8 cellular contexts compared by ENCODE assay signal in genomic region chr6:82246802-82247633, GRCh38. TPM values are rescaled to one million over a fixed set of nuclear protein-coding genes. Genes with fewer than 3 reads are reported as not detected.
DNase-seq lines count a peak whose midpoint lies in the region; ATAC-seq, FAIRE-seq and TF ChIP-seq lines count a peak whose summit lies in the region.

No MANE protein-coding gene starts in this region.

- CTCF ChIA-PET in naive thymus-derived CD4-positive, alpha-beta T cell (lab: Charles Lee), result interaction anchor here (0.7 to 1.8 kb wide), 4 partner anchors 17 to 1981 kb away, joined by 3 to 6 read pairs (median 3); partner anchors contain the start of gene CEP162

- peaks cover 0 to 1% (median 0%) of the 10 kb centered on the region in 11 donors for H3K9me3 Mint-ChIP-seq in naive thymus-derived CD4-positive, alpha-beta T cell

- H3K4me3 Mint-ChIP-seq in naive thymus-derived CD4-positive, alpha-beta T cell, result peak overlapping the region; percentile 92 to 99 (median 98)

- ATAC-seq in HG02798 (IDR thresholded peaks at IDR 0.05; ENCODE audit: poor library complexity, unreplicated experiment), result peak; percentile 48
- peak; percentile 72 for ATAC-seq in naive thymus-derived CD4-positive, alpha-beta T cell

- no peak; the same call in 1 of the 2 replicates for TF ChIP-seq POLR2A in GM12892 (IDR thresholded peaks at IDR 0.05; ENCODE audit: low read depth, low read length)

- H3K36me3 ChIP-seq in naive thymus-derived CD4-positive, alpha-beta T cell (ENCODE audit: control insufficient read depth in 2 of 3, insufficient read depth in 3 of 3, low read length in 3 of 3), result peaks cover 0 to 8% (median 0%) of the 10 kb centered on the region in 3 experiments

- DNase-seq in AML-193 (lab: John Stamatoyannopoulos, UW), result peak; percentile 50 to 66
- DNase-seq in GM12892 (ENCODE audit: insufficient read length), result peak; percentile 37
- DNase-seq in NCI-H1105 (lab: John Stamatoyannopoulos, UW), result peak; percentile 46
- peak; percentile 1 for DNase-seq in activated CD4-positive, alpha-beta T cell treated with anti-CD3 and anti-CD28 coated beads, Interleukin-2, amount 50 U/mL, for 1 hour
- peak; percentile 46 for DNase-seq in fibroblast of peridontal ligament (ENCODE audit: extremely low read depth)
- peak in 2 of 9 donors; percentile 8 to 34 for DNase-seq in naive thymus-derived CD4-positive, alpha-beta T cell
- no peak for DNase-seq in GM19238 (ENCODE audit: insufficient read length, low spot score)

- intact Hi-C loops in naive thymus-derived CD4-positive, alpha-beta T cell (cut with micrococcal nuclease), result loop anchor here (1.0 to 2.0 kb wide), 6 partner anchors 495 to 1980 kb away; partner anchors contain the start of genes CEP162 (in 2 of the 2), TENT5A (in 2 of the 2), DOP1A (in 1 of the 2) and PGM3 (in 1 of the 2)

- POLR2A ChIA-PET in naive thymus-derived CD4-positive, alpha-beta T cell (lab: Charles Lee), result interaction anchor here (0.8 kb wide), 1 partner anchor 819 kb away, joined by 3 read pairs; the partner anchor contains the start of gene UBE3D

- H3K36me3 Mint-ChIP-seq in naive thymus-derived CD4-positive, alpha-beta T cell, result peaks cover 0 to 11% (median 7%) of the 10 kb centered on the region in 5 donors

- H3K4me3 ChIP-seq in naive thymus-derived CD4-positive, alpha-beta T cell (ENCODE audit: low read length), result peak overlapping the region; percentile 87

- no peaks in the 10 kb centered on the region for H3K27me3 ChIP-seq in naive thymus-derived CD4-positive, alpha-beta T cell (ENCODE audit: control insufficient read depth in 2 of 2, insufficient read depth in 2 of 2, low read length in 2 of 2)

- FAIRE-seq in GM12892 (lab: Jason Lieb, UNC), result peak; percentile 46

- peak overlapping the region; percentile 93 to 99 (median 97) for H3K27ac Mint-ChIP-seq in naive thymus-derived CD4-positive, alpha-beta T cell

- peaks cover 12 to 15% of the 10 kb centered on the region in 2 donors for H3K4me1 ChIP-seq in naive thymus-derived CD4-positive, alpha-beta T cell (ENCODE audit: control insufficient read depth in 2 of 2, insufficient read depth in 2 of 2, low read length in 2 of 2)

- peak overlapping the region; percentile 85 for H3K27ac ChIP-seq in naive thymus-derived CD4-positive, alpha-beta T cell (ENCODE audit: low read depth, low read length)

- no peaks in the 10 kb centered on the region for H3K9me3 ChIP-seq in naive thymus-derived CD4-positive, alpha-beta T cell (ENCODE audit: control insufficient read depth in 2 of 3, low read length in 3 of 3)

- H3K4me1 Mint-ChIP-seq in naive thymus-derived CD4-positive, alpha-beta T cell, result peaks cover 27 to 58% (median 48%) of the 10 kb centered on the region in 7 donors

- H3K27me3 Mint-ChIP-seq in naive thymus-derived CD4-positive, alpha-beta T cell, result no peaks in the 10 kb centered on the region

RNA-seq across cellular contexts. Expression of gene IBTK, which starts 0.5 kb away (rescaled TPM):
- polyA plus RNA-seq in GM12892 (2012; ENCODE audit: missing spikeins), result 26.6 TPM
- total RNA-seq in naive thymus-derived CD4-positive, alpha-beta T cell, result 10 to 100 TPM; 16.6 to 35.8 (median 26.1) TPM
- 10 to 100 TPM; 15.6 to 19.0 TPM for polyA plus RNA-seq in naive thymus-derived CD4-positive, alpha-beta T cell
